Comparison of ENCODE assay signal across 10 cellular contexts in the genomic region with DNA sequence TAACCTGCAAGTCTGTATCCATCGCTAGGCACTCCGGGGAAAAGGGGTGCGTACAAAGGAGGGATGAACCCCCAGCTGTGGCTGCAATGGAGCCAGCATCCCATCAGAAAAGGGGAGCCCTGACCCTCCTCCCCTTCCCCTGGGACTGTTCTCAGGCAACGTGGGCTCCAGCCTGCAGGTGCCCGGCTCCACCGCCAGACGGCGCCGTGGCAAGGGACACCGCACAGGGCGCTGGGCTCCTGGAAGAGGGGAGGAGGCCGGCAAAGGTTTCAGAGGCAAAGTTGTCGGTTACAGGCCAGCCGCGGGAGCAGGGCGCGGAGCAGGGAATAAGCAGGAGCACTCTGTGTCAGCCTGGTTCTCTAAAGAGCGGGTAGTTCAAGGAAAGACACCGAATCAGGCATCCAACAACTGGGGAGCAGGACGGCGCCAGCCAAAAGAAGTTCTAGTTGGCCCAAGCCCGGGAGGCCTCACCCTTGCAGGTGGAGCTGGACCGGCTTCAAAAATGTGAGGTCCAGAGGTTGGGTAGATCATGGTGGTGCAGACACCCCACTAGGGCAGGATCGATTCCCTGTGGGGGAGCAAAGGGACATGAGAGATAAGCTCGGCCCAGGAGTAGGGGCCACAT. TPM values are rescaled to one million over a fixed set of nuclear protein-coding genes. Genes with fewer than 3 reads are reported as not detected.
A peak's percentile ranks its signal among the peaks of the same experiment; 100 is the strongest.
DNase-seq lines count a peak whose midpoint lies in the region; ATAC-seq and TF ChIP-seq lines count a peak whose summit lies in the region.
"Had no signal": no experiment of that assay in that cellular context is flagged by ENCODE, and none has a peak within 500 bp of the region (broad histone marks: within the 10 kb centered on the region; RNA-seq: fewer than 3 reads in every experiment).

No MANE protein-coding gene starts in this region.

- ATAC-seq in HG02571 (IDR thresholded peaks at IDR 0.05; ENCODE audit: unreplicated experiment) (no peak), GM21367 (IDR thresholded peaks at IDR 0.05; ENCODE audit: unreplicated experiment) (no peak), GM19463 (IDR thresholded peaks at IDR 0.05; ENCODE audit: unreplicated experiment) (no peak)

- no peak for DNase-seq in BE2C
- peak; percentile 83 for DNase-seq in Karpas-422
- peak; percentile 72 for DNase-seq in colonic mucosa
- peak; percentile 10 to 16 for DNase-seq in lung microvascular endothelial cell (ENCODE audit: low read depth in 2 of 2)
- DNase-seq in cerebellum (ENCODE audit: low spot score): no peak
- DNase-seq: activated T-cell treated with anti-CD3 and anti-CD28 coated beads for 4 hours; stimulated activated CD4-positive, alpha-beta T cell treated with anti-CD3 and anti-CD28 coated beads, Interleukin-12 subunit alpha, Interleukin-12 subunit beta, amount 100 ng/mL, for 4 hours had no signal

- H3K9ac ChIP-seq in Karpas-422 (ENCODE audit: low read length) (no peak overlapping the region), colonic mucosa (ENCODE audit: low read depth in 2 of 2, low read length in 2 of 2) (peak overlapping the region in 1 of 2 donors; percentile 68)

- no peaks in the 10 kb centered on the region for H3K79me2 ChIP-seq in Karpas-422 (ENCODE audit: low read length)

- H2AFZ ChIP-seq in Karpas-422 (ENCODE audit: low read length): no peak overlapping the region

- no peak overlapping the region for H3K4me2 ChIP-seq in Karpas-422 (ENCODE audit: low read depth, low read length, poor library complexity, severe bottlenecking)

- intact Hi-C loops in colonic mucosa (cut with DNase I): loop anchor here (5.0 kb wide), 1 partner anchor 45 kb away; no protein-coding TSS in a partner anchor

- TF ChIP-seq CTCF in BE2C (IDR thresholded peaks at IDR 0.05; ENCODE audit: low read depth, low read length) (peak; percentile 33), colonic mucosa (IDR thresholded peaks at IDR 0.05) (peak; percentile 49)

- no peaks in the 10 kb centered on the region for H4K20me1 ChIP-seq in Karpas-422 (ENCODE audit: insufficient read depth, low read depth, low read length)

- H3K9me3 ChIP-seq in BE2C (no peaks in the 10 kb centered on the region; the same call in 1 of the 2 replicates), Karpas-422 (ENCODE audit: low read length) (no peaks in the 10 kb centered on the region), colonic mucosa (no peaks in the 10 kb centered on the region)

- H3K9me2 ChIP-seq in Karpas-422 (replicated peaks; ENCODE audit: insufficient read depth, low read length): no peaks in the 10 kb centered on the region

- H3K4me3 ChIP-seq in BE2C (ENCODE audit: low read depth, low read length) (no peak overlapping the region), Karpas-422 (ENCODE audit: low read length) (no peak overlapping the region), colonic mucosa (no peak overlapping the region)

- H3K27ac ChIP-seq in Karpas-422 (ENCODE audit: low read length): no peak overlapping the region
- H3K27ac ChIP-seq in colonic mucosa: no peak overlapping the region

- H3K36me3 ChIP-seq in BE2C (no peaks in the 10 kb centered on the region), Karpas-422 (ENCODE audit: insufficient read depth, low read length) (no peaks in the 10 kb centered on the region), colonic mucosa (no peaks in the 10 kb centered on the region)

- H3K4me1 ChIP-seq in BE2C (no peaks in the 10 kb centered on the region), Karpas-422 (ENCODE audit: low read length) (peaks cover 13% of the 10 kb centered on the region), colonic mucosa (peaks cover 11% of the 10 kb centered on the region)

- H3K27me3 ChIP-seq in BE2C (no peaks in the 10 kb centered on the region), Karpas-422 (ENCODE audit: low read length) (no peaks in the 10 kb centered on the region), colonic mucosa (no peaks in the 10 kb centered on the region)

RNA-seq across cellular contexts. Expression of gene ATP12A, which starts 53.0 kb away (rescaled TPM):
- polyA plus RNA-seq in BE2C (2012; ENCODE audit: insufficient read depth, insufficient read length, low read depth): not detected
- total RNA-seq in Karpas-422 (2014; rRNA removed; shearing (Covaris generic); ENCODE audit: low replicate concordance): not detected in 2 replicates
- 1 to 10 TPM in 1 of 2 donors, under 1 TPM in 1; 0.64 to 1.4 TPM for total RNA-seq in colonic mucosa
- not detected in 2 replicates for total RNA-seq in lung microvascular endothelial cell
- total RNA-seq in cerebellum: 0.36 TPM

Comparison
In these comparisons a context has a peak if more than half of its experiments do, and no peak if none do; other contexts are left out.
1. DNase-seq: peak in Karpas-422 (single experiment), colonic mucosa (single experiment) and lung microvascular endothelial cell (2 of 2); none in BE2C (single experiment) and cerebellum (single experiment).